In the genomic region with DNA sequence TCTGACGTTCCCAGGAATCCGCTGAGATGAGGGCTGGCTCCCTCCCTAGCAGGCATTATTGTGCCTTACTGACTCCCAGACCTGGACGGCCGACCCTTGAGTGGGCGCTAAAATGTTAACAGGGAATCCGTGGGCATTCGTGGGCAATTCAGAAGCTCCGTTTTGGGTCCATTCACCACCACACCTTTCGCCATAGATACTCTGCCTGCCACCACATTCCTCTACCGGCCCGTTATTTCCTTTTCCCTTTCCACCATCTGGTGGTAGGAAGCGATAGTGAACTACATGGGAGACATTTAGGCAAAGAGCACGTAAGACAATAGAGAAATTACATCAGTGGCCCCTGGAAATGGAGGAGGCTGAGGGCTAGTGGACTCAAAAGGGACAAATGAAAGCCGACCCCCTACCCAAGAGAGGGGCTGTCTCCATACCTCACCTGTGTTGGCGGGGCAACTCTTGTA, we compare ENCODE assay signal across 8 cellular contexts. TPM values are rescaled to one million over a fixed set of nuclear protein-coding genes. Genes with fewer than 3 reads are reported as not detected.
A peak's percentile ranks its signal among the peaks of the same experiment; 100 is the strongest.
DNase-seq lines count a peak whose midpoint lies in the region; ATAC-seq and TF ChIP-seq lines count a peak whose summit lies in the region.

No MANE protein-coding gene starts in this region.

- H3F3A ChIP-seq in MM.1S (ENCODE audit: insufficient read depth, low read length) = peaks cover 17% of the 10 kb centered on the region

- no peaks in the 10 kb centered on the region for H3K27me3 Mint-ChIP-seq in activated CD8-positive, alpha-beta memory T cell treated with anti-CD3 and anti-CD28 coated beads, Interleukin-2, amount 10 ng/mL, durations not matched to agents 7 days and 5 days
- H3K27me3 Mint-ChIP-seq in stimulated activated naive B cell treated with anti-CD40 and anti-IgM and Interleukin-4, amounts not matched to agents 10 μg/mL and 1 μg/mL and 100 μg/mL, for 72 hours = no peaks in the 10 kb centered on the region

- H3K9ac ChIP-seq in MM.1S (ENCODE audit: low read length) = peak overlapping the region; percentile 51; the same call in 1 of the 2 replicates

- H3K27ac Mint-ChIP-seq in activated CD8-positive, alpha-beta memory T cell treated with anti-CD3 and anti-CD28 coated beads, Interleukin-2, amount 10 ng/mL, durations not matched to agents 7 days and 5 days = peak overlapping the region; percentile 81
- peak overlapping the region; percentile 93 for H3K27ac Mint-ChIP-seq in stimulated activated naive B cell treated with anti-CD40 and anti-IgM and Interleukin-4, amounts not matched to agents 10 μg/mL and 1 μg/mL and 100 μg/mL, for 72 hours

- peaks cover 1% of the 10 kb centered on the region for H3K36me3 Mint-ChIP-seq in activated CD8-positive, alpha-beta memory T cell treated with anti-CD3 and anti-CD28 coated beads, Interleukin-2, amount 10 ng/mL, durations not matched to agents 7 days and 5 days
- H3K36me3 Mint-ChIP-seq in stimulated activated naive B cell treated with anti-CD40 and anti-IgM and Interleukin-4, amounts not matched to agents 10 μg/mL and 1 μg/mL and 100 μg/mL, for 72 hours = peaks cover 6 to 13% of the 10 kb centered on the region in 2 donors

- no peaks in the 10 kb centered on the region for H4K20me1 ChIP-seq in MM.1S (ENCODE audit: insufficient read depth, low read length)

- peaks cover 20% of the 10 kb centered on the region for H3K79me2 ChIP-seq in MM.1S (ENCODE audit: low read length)

- peak overlapping the region; percentile 61 for H2AFZ ChIP-seq in MM.1S (ENCODE audit: low read length)

- no peaks in the 10 kb centered on the region for H3K9me3 Mint-ChIP-seq in activated CD8-positive, alpha-beta memory T cell treated with anti-CD3 and anti-CD28 coated beads, Interleukin-2, amount 10 ng/mL, durations not matched to agents 7 days and 5 days (ENCODE audit: low read depth)
- H3K9me3 Mint-ChIP-seq in stimulated activated naive B cell treated with anti-CD40 and anti-IgM and Interleukin-4, amounts not matched to agents 10 μg/mL and 1 μg/mL and 100 μg/mL, for 72 hours = no peaks in the 10 kb centered on the region

- no peaks in the 10 kb centered on the region for H3K9me3 ChIP-seq in MM.1S (replicated peaks; ENCODE audit: insufficient read depth, low read length)

- H3K27ac ChIP-seq in MM.1S (ENCODE audit: low read length) = peak overlapping the region; percentile 39; the same call in 1 of the 2 replicates
- H3K27ac ChIP-seq in coronary artery = peak overlapping the region; percentile 16 to 79

- H3K4me1 Mint-ChIP-seq in activated CD8-positive, alpha-beta memory T cell treated with anti-CD3 and anti-CD28 coated beads, Interleukin-2, amount 10 ng/mL, durations not matched to agents 7 days and 5 days = peaks cover 41% of the 10 kb centered on the region
- peaks cover 9 to 12% of the 10 kb centered on the region in 2 donors for H3K4me1 Mint-ChIP-seq in stimulated activated naive B cell treated with anti-CD40 and anti-IgM and Interleukin-4, amounts not matched to agents 10 μg/mL and 1 μg/mL and 100 μg/mL, for 72 hours

- peaks cover 28% of the 10 kb centered on the region for H3K4me1 ChIP-seq in MM.1S (ENCODE audit: low read length)

- CTCF ChIA-PET in activated CD8-positive, alpha-beta memory T cell treated with anti-CD3 and anti-CD28 coated beads, Interleukin-2, amount 10 ng/mL, durations not matched to agents 7 days and 5 days (lab: Charles Lee) = interaction anchor here (0.7 to 1.3 kb wide), 10 partner anchors 49 to 541 kb away, joined by 3 to 8 read pairs (median 4); no protein-coding TSS in a partner anchor

- peak; percentile 21 for ATAC-seq in activated CD8-positive, alpha-beta memory T cell treated with anti-CD3 and anti-CD28 coated beads, Interleukin-2, amount 10 ng/mL, durations not matched to agents 7 days and 5 days
- ATAC-seq in stimulated activated naive B cell treated with anti-CD40 and anti-IgM and Interleukin-4, amounts not matched to agents 10 μg/mL and 1 μg/mL and 100 μg/mL, for 72 hours (replicated peaks) = peak; percentile 21 to 35

- H3K27me3 ChIP-seq in MM.1S (replicated peaks; ENCODE audit: insufficient read depth, low read length) = no peaks in the 10 kb centered on the region

- peak overlapping the region; percentile 76 for H3K4me2 ChIP-seq in MM.1S (ENCODE audit: low read depth, low read length)

- no peaks in the 10 kb centered on the region for H3K9me2 ChIP-seq in MM.1S (replicated peaks; ENCODE audit: insufficient read depth, low read length)

- DNase-seq in activated CD8-positive, alpha-beta memory T cell treated with anti-CD3 and anti-CD28 coated beads, Interleukin-2, amount 10 ng/mL, durations not matched to agents 7 days and 5 days = peak; percentile 58
- no peak for DNase-seq in activated CD8-positive, alpha-beta memory T cell treated with anti-CD3 and anti-CD28 coated beads, Interleukin-2, amount 50 U/mL, for 4 hours
- peak; percentile 37 for DNase-seq in MM.1S
- peak in 3 of 5 donors; percentile 6 to 74 (median 29) for DNase-seq in T-helper 1 cell
- no peak for DNase-seq in coronary artery (ENCODE audit: low spot score)
- DNase-seq in kidney tubule cell (ENCODE audit: low spot score) = peak; percentile 81
- no peak for DNase-seq in stimulated activated naive B cell treated with anti-CD40 and anti-IgM and Interleukin-4, amounts not matched to agents 10 μg/mL and 1 μg/mL and 100 μg/mL, for 72 hours
- no peak for DNase-seq in OCI-M2 (lab: John Stamatoyannopoulos, UW; ENCODE audit: unreplicated experiment)

- no peaks in the 10 kb centered on the region for H3K36me3 ChIP-seq in MM.1S (replicated peaks; ENCODE audit: insufficient read depth, low read length)

- H3K4me3 ChIP-seq in MM.1S (ENCODE audit: low read length) (peak overlapping the region; percentile 65), coronary artery (peak overlapping the region; percentile 84)

- peak overlapping the region; percentile 76 for H3K4me3 Mint-ChIP-seq in activated CD8-positive, alpha-beta memory T cell treated with anti-CD3 and anti-CD28 coated beads, Interleukin-2, amount 10 ng/mL, durations not matched to agents 7 days and 5 days
- H3K4me3 Mint-ChIP-seq in stimulated activated naive B cell treated with anti-CD40 and anti-IgM and Interleukin-4, amounts not matched to agents 10 μg/mL and 1 μg/mL and 100 μg/mL, for 72 hours = peak overlapping the region; percentile 82 to 85

- peak; percentile 49 for TF ChIP-seq CTCF in MM.1S (IDR thresholded peaks at IDR 0.05; ENCODE audit: low read length)
- no peak for TF ChIP-seq CTCF in coronary artery (IDR thresholded peaks at IDR 0.05)

RNA-seq across cellular contexts. Expression of a gene that starts 1.0 kb away (rescaled TPM):
- total RNA-seq in activated CD8-positive, alpha-beta memory T cell treated with anti-CD3 and anti-CD28 coated beads, Interleukin-2, amount 10 ng/mL, durations not matched to agents 7 days and 5 days = 100 to 1,000 TPM in 1 of 2 experiments, 10 to 100 TPM in 1; 99.7 to 119 TPM

Comparison
In these comparisons a context has a peak if more than half of its experiments do, and no peak if none do; other contexts are left out.
1. DNase-seq: peak in activated CD8-positive, alpha-beta memory T cell treated with anti-CD3 and anti-CD28 coated beads, Interleukin-2, amount 10 ng/mL, durations not matched to agents 7 days and 5 days (single experiment), MM.1S (single experiment), T-helper 1 cell (3 of 5) and kidney tubule cell (single experiment); none in activated CD8-positive, alpha-beta memory T cell treated with anti-CD3 and anti-CD28 coated beads, Interleukin-2, amount 50 U/mL, for 4 hours (single experiment), coronary artery (single experiment), stimulated activated naive B cell treated with anti-CD40 and anti-IgM and Interleukin-4, amounts not matched to agents 10 μg/mL and 1 μg/mL and 100 μg/mL, for 72 hours (single experiment) and OCI-M2 (single experiment).